In genomic region chr16:8572919-8573724, GRCh38 we compare ENCODE assay signal across 8 cellular contexts. TPM values are rescaled to one million over a fixed set of nuclear protein-coding genes. Genes with fewer than 3 reads are reported as not detected.
DNase-seq lines count a peak whose midpoint lies in the region; ATAC-seq and TF ChIP-seq lines count a peak whose summit lies in the region.

No MANE protein-coding gene starts in this region.

- H3K9me3 ChIP-seq in Panc1 (ENCODE audit: control insufficient read depth, insufficient read depth, low read depth, low read length) (no peaks in the 10 kb centered on the region), esophagus muscularis mucosa (no peaks in the 10 kb centered on the region), sigmoid colon (no peaks in the 10 kb centered on the region)

- peak; percentile 64 for ATAC-seq in Panc1

- H3K27me3 ChIP-seq in Panc1 (ENCODE audit: control insufficient read depth, insufficient read depth, low read length) = peaks cover 9% of the 10 kb centered on the region; the same call in 1 of the 2 replicates
- H3K27me3 ChIP-seq in esophagus muscularis mucosa = peaks cover 0 to 55% (median 4%) of the 10 kb centered on the region in 4 donors
- peaks cover 0 to 29% (median 15%) of the 10 kb centered on the region in 3 donors for H3K27me3 ChIP-seq in sigmoid colon

- no TSS peak for BruUV-seq in Panc1 (replicated peaks; lab: Mats Ljungman, UMichigan)

- CTCF ChIA-PET in Panc1 (lab: Charles Lee) = interaction anchor here (0.5 to 1.5 kb wide), 2 partner anchors 10 to 82 kb away, joined by 3 read pairs; no protein-coding TSS in a partner anchor

- TF ChIP-seq CTCF in GM10266 (IDR thresholded peaks at IDR 0.05; ENCODE audit: control insufficient read depth, insufficient read depth, low read depth, missing control alignments) (peak; percentile 47), Panc1 (IDR thresholded peaks at IDR 0.05) (peak; percentile 78), esophagus muscularis mucosa (IDR thresholded peaks at IDR 0.05) (peak; percentile 22 to 40 (median 29)), retinal pigment epithelial cell (conservative IDR thresholded peaks at IDR 0.05; ENCODE audit: low read depth, low read length) (peak; percentile 60), sigmoid colon (IDR thresholded peaks at IDR 0.05) (no peak)

- intact Hi-C loops in Panc1 (cut with micrococcal nuclease; ENCODE audit: unreplicated experiment) (loop anchor here (10.0 kb wide), 1 partner anchor 292 kb away; the partner anchor contains the start of gene CARHSP1), esophagus muscularis mucosa (cut with DNase I) (loop anchor here (5.0 kb wide), 1 partner anchor 84 kb away; no protein-coding TSS in a partner anchor), sigmoid colon (cut with DNase I) (no loop called here)

- POLR2A ChIA-PET in Panc1 (lab: Charles Lee) = interaction anchor here (0.6 kb wide), 1 partner anchor 709 kb away, joined by 3 read pairs; no protein-coding TSS in a partner anchor

- peak; percentile 49 for DNase-seq in AG08395 (ENCODE audit: low spot score)
- DNase-seq in GM10266 (ENCODE audit: extremely low spot score) = no peak
- DNase-seq in Panc1 (ENCODE audit: low read depth, low spot score) = no peak
- no peak for DNase-seq in esophagus muscularis mucosa (ENCODE audit: extremely low spot score)
- no peak for DNase-seq in retinal pigment epithelial cell (ENCODE audit: low read depth)
- no peak for DNase-seq in NCI-H510A treated with DMSO at 0.1 percent for 48 hours (lab: John Stamatoyannopoulos, UW)
- no peak for DNase-seq in T1000 (lab: John Stamatoyannopoulos, UW)
- DNase-seq in sigmoid colon = no peak

- TF ChIP-seq EP300 in esophagus muscularis mucosa (IDR thresholded peaks at IDR 0.05) (no peak), sigmoid colon (IDR thresholded peaks at IDR 0.05) (no peak)

- H3K4me1 ChIP-seq in Panc1 (ENCODE audit: control insufficient read depth, insufficient read depth, low read length) (no peaks in the 10 kb centered on the region), esophagus muscularis mucosa (peaks cover 6 to 33% (median 33%) of the 10 kb centered on the region in 4 donors), sigmoid colon (peaks cover 0 to 13% (median 0%) of the 10 kb centered on the region in 4 donors)

- H3K27ac ChIP-seq in Panc1 (ENCODE audit: low read length) = peak overlapping the region; percentile 40; the same call in 1 of the 2 replicates
- no peak overlapping the region for H3K27ac ChIP-seq in esophagus muscularis mucosa (replicated peaks in 1 of 4)
- no peak overlapping the region for H3K27ac ChIP-seq in sigmoid colon

- TF ChIP-seq POLR2A in esophagus muscularis mucosa (IDR thresholded peaks at IDR 0.05; ENCODE audit: low read depth) (no peak), sigmoid colon (IDR thresholded peaks at IDR 0.05) (no peak)

- H3K4me3 ChIP-seq in Panc1 (ENCODE audit: low read depth in 2 of 2, low read length in 2 of 2) = peak overlapping the region; percentile 26 to 43
- no peak overlapping the region for H3K4me3 ChIP-seq in esophagus muscularis mucosa
- H3K4me3 ChIP-seq in retinal pigment epithelial cell (ENCODE audit: low read length) = no peak overlapping the region
- no peak overlapping the region for H3K4me3 ChIP-seq in sigmoid colon

- in situ Hi-C loops in Panc1 (cut with HindIII; ENCODE audit: low pct_unique_long_range_greater_than_20kb, low sequenced_read_pairs) = no loop called here

- H3K36me3 ChIP-seq in Panc1 (ENCODE audit: control insufficient read depth, insufficient read depth, low read length) (no peaks in the 10 kb centered on the region), esophagus muscularis mucosa (no peaks in the 10 kb centered on the region), sigmoid colon (no peaks in the 10 kb centered on the region)

- WGBS in esophagus muscularis mucosa = 37% methylated on average over 7 of the region's 7 CpGs
- 48 to 52% methylated on average over 7 of the region's 7 CpGs for WGBS in sigmoid colon, 2 donors

RNA-seq across cellular contexts. Expression of gene TMEM114, which starts 17.2 kb away (rescaled TPM):
- total RNA-seq in Panc1 (2021; ENCODE audit: unreplicated experiment) = not detected
- polyA plus RNA-seq in Panc1 (2012; ENCODE audit: insufficient read length) = not detected
- not detected for total RNA-seq in esophagus muscularis mucosa
- not detected for total RNA-seq in sigmoid colon
- polyA plus RNA-seq in sigmoid colon = not detected

RNA-seq across cellular contexts. Expression of gene METTL22, which starts 48.4 kb away (rescaled TPM):
- 31.8 TPM for total RNA-seq in Panc1 (2021; ENCODE audit: unreplicated experiment)
- polyA plus RNA-seq in Panc1 (2012; ENCODE audit: insufficient read length) = 23.6 TPM
- 10 to 100 TPM; 22.5 to 24.5 (median 23.4) TPM for total RNA-seq in esophagus muscularis mucosa
- total RNA-seq in sigmoid colon = 10 to 100 TPM; 25.3 to 55.1 (median 35.1) TPM
- polyA plus RNA-seq in sigmoid colon = 10 to 100 TPM in 2 of 3 donors, 1 to 10 TPM in 1; 8.6 to 17.2 (median 11.4) TPM

Comparison
In these comparisons a context has a peak if more than half of its experiments do, and no peak if none do; other contexts are left out.
1. CTCF ChIP-seq: peak in GM10266 (single experiment), Panc1 (single experiment), esophagus muscularis mucosa (3 of 3) and retinal pigment epithelial cell (single experiment); none in sigmoid colon (0 of 4).
2. H3K4me3 ChIP-seq: peak in Panc1 (2 of 2); none in esophagus muscularis mucosa (0 of 4), retinal pigment epithelial cell (single experiment) and sigmoid colon (0 of 4).